Comparison of ENCODE assay signal across 9 cellular contexts in genomic region chr3:67647390-67647878, GRCh38. TPM values are rescaled to one million over a fixed set of nuclear protein-coding genes. Genes with fewer than 3 reads are reported as not detected.
A peak's percentile ranks its signal among the peaks of the same experiment; 100 is the strongest.
DNase-seq lines count a peak whose midpoint lies in the region; ATAC-seq, FAIRE-seq and TF ChIP-seq lines count a peak whose summit lies in the region.
"Had no signal": no experiment of that assay in that cellular context is flagged by ENCODE, and none has a peak within 500 bp of the region (broad histone marks: within the 10 kb centered on the region; RNA-seq: fewer than 3 reads in every experiment).

No MANE protein-coding gene starts in this region.

- H3K27me3 ChIP-seq in astrocyte (ENCODE audit: insufficient read depth, low read length) (no peaks in the 10 kb centered on the region), right atrium auricular region (no peaks in the 10 kb centered on the region), thyroid gland (no peaks in the 10 kb centered on the region)
- H3K27me3 ChIP-seq: spleen had no signal

- peak overlapping the region; percentile 66 for H3K9ac ChIP-seq in astrocyte (ENCODE audit: low read length)

- H3K4me3 Mint-ChIP-seq in astrocyte (ENCODE audit: unreplicated experiment): peak overlapping the region; percentile 54
- H3K4me3 Mint-ChIP-seq: activated naive CD4-positive, alpha-beta T cell treated with anti-CD3 and anti-CD28 coated beads, Interleukin-2, amount 10 ng/mL, durations not matched to agents 7 days and 5 days had no signal

- H3K4me1 Mint-ChIP-seq in astrocyte (ENCODE audit: low read depth, unreplicated experiment): peaks cover 20% of the 10 kb centered on the region

- peak overlapping the region; percentile 60 for H3K4me2 ChIP-seq in astrocyte (ENCODE audit: low read length)

- peaks cover 63% of the 10 kb centered on the region for H3K79me2 ChIP-seq in astrocyte (ENCODE audit: insufficient read depth, low read length)

- peak overlapping the region; percentile 95 for H3K27ac Mint-ChIP-seq in astrocyte (ENCODE audit: unreplicated experiment)
- H3K27ac Mint-ChIP-seq: activated naive CD4-positive, alpha-beta T cell treated with anti-CD3 and anti-CD28 coated beads, Interleukin-2, amount 10 ng/mL, durations not matched to agents 7 days and 5 days had no signal

- peak overlapping the region; percentile 88 for H3K27ac ChIP-seq in astrocyte (ENCODE audit: low read depth, low read length)
- peak overlapping the region; percentile 68 to 81 for H3K27ac ChIP-seq in right atrium auricular region
- H3K27ac ChIP-seq in thyroid gland: no peak overlapping the region
- H3K27ac ChIP-seq: spleen had no signal

- H4K20me1 ChIP-seq in astrocyte (ENCODE audit: insufficient read depth, low read length): no peaks in the 10 kb centered on the region

- ATAC-seq in GM18858 (IDR thresholded peaks at IDR 0.05; ENCODE audit: unreplicated experiment): no peak

- 60 to 69% methylated on average over 5 of the region's 5 CpGs for WGBS in thyroid gland, 2 donors

- H3K36me3 ChIP-seq in astrocyte (ENCODE audit: insufficient read depth, low read length) (no peaks in the 10 kb centered on the region), right atrium auricular region (no peaks in the 10 kb centered on the region), thyroid gland (no peaks in the 10 kb centered on the region)

- TF ChIP-seq CTCF in astrocyte (IDR thresholded peaks at IDR 0.05; ENCODE audit: insufficient read depth, low read depth, low read length): no peak
- TF ChIP-seq CTCF in right atrium auricular region (IDR thresholded peaks at IDR 0.05): no peak
- no peak for TF ChIP-seq CTCF in thyroid gland (IDR thresholded peaks at IDR 0.05)

- FAIRE-seq in astrocyte (lab: Jason Lieb, UNC): peak; percentile 99

- no peaks in the 10 kb centered on the region for H3K27me3 Mint-ChIP-seq in astrocyte (ENCODE audit: low read depth, unreplicated experiment)
- H3K27me3 Mint-ChIP-seq: activated naive CD4-positive, alpha-beta T cell treated with anti-CD3 and anti-CD28 coated beads, Interleukin-2, amount 10 ng/mL, durations not matched to agents 7 days and 5 days had no signal

- no peaks in the 10 kb centered on the region for H3K9me3 ChIP-seq in astrocyte (ENCODE audit: insufficient read depth, low read depth, low read length)
- H3K9me3 ChIP-seq in right atrium auricular region: no peaks in the 10 kb centered on the region
- no peaks in the 10 kb centered on the region for H3K9me3 ChIP-seq in thyroid gland
- H3K9me3 ChIP-seq: spleen had no signal

- H3K36me3 Mint-ChIP-seq in astrocyte (ENCODE audit: low read depth, unreplicated experiment): peaks cover 5% of the 10 kb centered on the region

- H3K4me1 ChIP-seq in astrocyte (ENCODE audit: insufficient read depth, low read length): peaks cover 24% of the 10 kb centered on the region
- peaks cover 0 to 41% of the 10 kb centered on the region in 2 donors for H3K4me1 ChIP-seq in right atrium auricular region
- peaks cover 0 to 4% of the 10 kb centered on the region in 2 donors for H3K4me1 ChIP-seq in thyroid gland

- intact Hi-C loops in thyroid gland (cut with DNase I): no loop called here

- DNase-seq in HS-27A (ENCODE audit: low read depth): peak; percentile 97
- peak; percentile 99 for DNase-seq in astrocyte (ENCODE audit: low read depth)
- no peak for DNase-seq in right atrium auricular region (ENCODE audit: low spot score)
- DNase-seq in thyroid gland: peak; percentile 9 to 13
- no peak for DNase-seq in DMS114 treated with DMSO at 0.1 percent for 48 hours (lab: John Stamatoyannopoulos, UW; ENCODE audit: unreplicated experiment)
- DNase-seq in GDM1 (lab: John Stamatoyannopoulos, UW): no peak
- DNase-seq: activated naive CD4-positive, alpha-beta T cell treated with anti-CD3 and anti-CD28 coated beads, Interleukin-2, amount 10 ng/mL, durations not matched to agents 7 days and 5 days; spleen had no signal

- TF ChIP-seq POLR2A in thyroid gland (IDR thresholded peaks at IDR 0.05): no peak

- H3K9me3 Mint-ChIP-seq in astrocyte (ENCODE audit: unreplicated experiment): no peaks in the 10 kb centered on the region

- H2AFZ ChIP-seq in astrocyte (ENCODE audit: low read depth, low read length): no peak overlapping the region

- H3K4me3 ChIP-seq in astrocyte (ENCODE audit: insufficient read depth, low read depth, low read length) (peak overlapping the region; percentile 19), right atrium auricular region (no peak overlapping the region), thyroid gland (replicated peaks in 1 of 3) (no peak overlapping the region)
- H3K4me3 ChIP-seq: spleen had no signal

RNA-seq across cellular contexts. Expression of gene SUCLG2, which starts 7.0 kb away (rescaled TPM):
- 20.8 and 21.3 TPM in 2 replicates for total RNA-seq in astrocyte
- 10 to 100 TPM; 39.0 to 81.5 TPM for total RNA-seq in right atrium auricular region
- 10 to 100 TPM; 64.4 to 70.9 (median 70.7) TPM for total RNA-seq in thyroid gland

Comparison
In these comparisons a context has a peak if more than half of its experiments do, and no peak if none do; other contexts are left out.
1. DNase-seq: peak in HS-27A (single experiment), astrocyte (single experiment) and thyroid gland (2 of 2); none in right atrium auricular region (single experiment), DMS114 treated with DMSO at 0.1 percent for 48 hours (single experiment) and GDM1 (single experiment).
2. H3K27ac ChIP-seq: peak in astrocyte (single experiment) and right atrium auricular region (2 of 2); none in thyroid gland (0 of 3).